In the genomic region with DNA sequence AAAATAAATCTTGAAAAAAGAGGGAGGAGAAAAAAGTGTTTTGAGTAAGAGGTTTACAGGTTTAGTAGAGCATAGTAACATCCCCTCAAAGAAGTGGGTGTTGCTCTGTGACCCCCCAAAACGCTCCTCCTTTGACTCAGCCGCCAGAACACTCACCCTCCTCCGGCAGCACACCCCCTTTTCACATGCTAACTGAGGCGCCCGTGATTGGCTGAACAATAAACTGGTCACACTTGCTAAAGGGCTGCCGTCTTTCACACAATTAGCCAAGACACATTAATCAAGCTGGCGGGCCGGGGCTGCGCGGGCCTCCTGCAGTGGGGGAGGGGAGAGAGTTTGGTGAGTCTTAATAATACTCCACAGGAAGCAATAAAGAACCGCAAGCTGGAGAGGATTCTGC, we compare ENCODE assay signal across 8 cellular contexts. TPM values are rescaled to one million over a fixed set of nuclear protein-coding genes. Genes with fewer than 3 reads are reported as not detected.
A peak's percentile ranks its signal among the peaks of the same experiment; 100 is the strongest.
DNase-seq lines count a peak whose midpoint lies in the region; ATAC-seq and TF ChIP-seq lines count a peak whose summit lies in the region.

No MANE protein-coding gene starts in this region.

- H3K4me3 ChIP-seq in DOHH2 (ENCODE audit: low read length) (no peak overlapping the region), colonic mucosa (no peak overlapping the region)

- TF ChIP-seq CTCF in DOHH2 (IDR thresholded peaks at IDR 0.05; ENCODE audit: low read depth, low read length, poor library complexity, severe bottlenecking) (no peak), colonic mucosa (IDR thresholded peaks at IDR 0.05) (no peak), omental fat pad (IDR thresholded peaks at IDR 0.05) (no peak)

- H3K4me1 ChIP-seq in DOHH2 (ENCODE audit: control insufficient read depth, low read length) (peaks cover 8% of the 10 kb centered on the region), colonic mucosa (no peaks in the 10 kb centered on the region)

- H3F3A ChIP-seq in DOHH2 (ENCODE audit: control insufficient read depth, insufficient read depth) = no peaks in the 10 kb centered on the region

- H3K9me3 ChIP-seq in DOHH2 (ENCODE audit: control insufficient read depth, insufficient read depth, low read length) (no peaks in the 10 kb centered on the region), colonic mucosa (no peaks in the 10 kb centered on the region)

- no peaks in the 10 kb centered on the region for H3K79me2 ChIP-seq in DOHH2 (ENCODE audit: control insufficient read depth, low read length)

- H3K27ac ChIP-seq in DOHH2 (ENCODE audit: low read depth, low read length) (no peak overlapping the region), colonic mucosa (no peak overlapping the region)

- intact Hi-C loops in colonic mucosa (cut with DNase I) = loop anchor here (10.0 kb wide), 2 partner anchors 54 to 196 kb away; a partner anchor contains a TSS

- no peaks in the 10 kb centered on the region for H4K20me1 ChIP-seq in DOHH2 (ENCODE audit: control insufficient read depth, insufficient read depth, low read depth, low read length)

- no peak overlapping the region for H3K9ac ChIP-seq in colonic mucosa (ENCODE audit: low read depth in 2 of 2, low read length in 2 of 2)

- H3K36me3 ChIP-seq in DOHH2 (ENCODE audit: control insufficient read depth, low read length) = no peaks in the 10 kb centered on the region
- no peaks in the 10 kb centered on the region for H3K36me3 ChIP-seq in colonic mucosa

- peak; percentile 84 for DNase-seq in NCI-H69 (lab: John Stamatoyannopoulos, UW)
- peak; percentile 28 for DNase-seq in colonic mucosa
- DNase-seq in omental fat pad (ENCODE audit: low spot score) = peak; percentile 27
- DNase-seq in NCI-H1105 treated with DMSO at 0.1 percent for 48 hours (lab: John Stamatoyannopoulos, UW) = no peak
- DNase-seq in left lobe of liver (ENCODE audit: low spot score) = no peak
- no peak for DNase-seq in NCI-H1694 (lab: John Stamatoyannopoulos, UW)
- DNase-seq in OCI-M2 (lab: John Stamatoyannopoulos, UW; ENCODE audit: unreplicated experiment) = no peak

- H3K9me2 ChIP-seq in DOHH2 (replicated peaks; ENCODE audit: control insufficient read depth, low read length) = no peaks in the 10 kb centered on the region

- peaks cover 28% of the 10 kb centered on the region for H3K27me3 ChIP-seq in DOHH2 (ENCODE audit: control insufficient read depth, low read length)
- no peaks in the 10 kb centered on the region for H3K27me3 ChIP-seq in colonic mucosa

- ATAC-seq in omental fat pad (ENCODE audit: low FRiP score) (peak; percentile 92), left lobe of liver (no peak)

- H3K4me2 ChIP-seq in DOHH2 (ENCODE audit: low read length) = peak overlapping the region; percentile 20

RNA-seq across cellular contexts. Expression of a gene that starts 52.4 kb away (rescaled TPM):
- total RNA-seq in colonic mucosa (under 1 TPM; 0.47 to 0.72 TPM), omental fat pad (1 to 10 TPM in 2 of 4 donors, under 1 TPM in 2; 0.75 to 3.6 (median 1.2) TPM), left lobe of liver (0.13 TPM)

Comparison
In these comparisons a context has a peak if more than half of its experiments do, and no peak if none do; other contexts are left out.
1. DNase-seq: peak in NCI-H69 (single experiment), colonic mucosa (single experiment) and omental fat pad (single experiment); none in NCI-H1105 treated with DMSO at 0.1 percent for 48 hours (single experiment), left lobe of liver (single experiment), NCI-H1694 (single experiment) and OCI-M2 (single experiment).